ENCODE assay signal across 22 cellular contexts in the genomic region with DNA sequence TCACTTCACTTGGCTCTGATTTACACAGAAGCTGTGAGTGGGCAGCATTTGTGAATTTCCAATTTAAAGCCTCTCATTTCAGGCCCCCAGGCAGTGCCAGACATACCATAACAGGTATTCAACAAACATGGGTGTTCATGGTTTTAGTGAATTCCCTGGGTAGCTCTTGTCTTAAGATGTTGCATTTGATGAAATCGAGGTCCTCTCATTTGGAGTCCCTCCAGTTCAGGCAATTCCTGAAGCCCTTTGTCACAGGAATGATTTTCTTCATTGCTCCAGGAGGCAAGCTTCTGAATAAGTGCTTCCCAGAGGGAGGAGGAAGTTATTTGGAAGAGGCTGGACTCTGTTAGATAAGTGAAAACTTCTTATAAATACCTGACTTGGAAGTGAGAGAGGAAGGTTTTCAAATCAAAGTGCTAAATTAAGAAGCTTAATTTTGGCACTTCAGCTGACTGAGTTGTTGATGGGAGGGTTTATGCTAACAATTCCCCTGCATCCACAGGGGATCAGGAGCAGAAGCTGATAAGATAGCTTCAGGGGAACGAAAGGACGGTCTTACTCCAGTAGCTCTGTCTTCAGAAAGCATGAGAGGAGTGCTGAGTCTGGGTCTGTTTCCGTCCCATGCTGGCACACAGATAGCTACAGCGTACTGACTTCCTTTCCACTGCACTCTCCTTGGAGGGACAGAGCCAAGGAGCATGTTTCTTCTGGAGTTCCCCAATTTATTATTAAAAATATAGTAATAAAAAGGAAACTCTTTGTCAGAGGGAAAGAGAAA.
DNase-seq lines count a peak whose midpoint lies in the region; ATAC-seq, FAIRE-seq and TF ChIP-seq lines count a peak whose summit lies in the region.
"Had no signal": no experiment of that assay in that cellular context is flagged by ENCODE, and none has a peak within 500 bp of the region (broad histone marks: within the 10 kb centered on the region; RNA-seq: fewer than 3 reads in every experiment).

No MANE protein-coding gene starts in this region.

- ATAC-seq in GM23338 (peak; percentile 66), HG02588 (IDR thresholded peaks at IDR 0.05; ENCODE audit: unreplicated experiment) (no peak)
- no peak for ATAC-seq in stimulated activated naive CD8-positive, alpha-beta T cell treated with anti-CD3 and anti-CD28 coated beads, Interleukin-15, amount 100 ng/mL, for 72 hours
- ATAC-seq: A549; effector memory CD8-positive, alpha-beta T cell; left lobe of liver; Panc1; T-helper 17 cell had no signal

- H2AFZ ChIP-seq in GM23338 (peak overlapping the region; percentile 91; the same call in 1 of the 2 replicates), astrocyte (ENCODE audit: low read depth, low read length) (no peak overlapping the region), hepatocyte (peak overlapping the region; percentile 16), neural progenitor cell (replicated peaks) (peak overlapping the region; percentile 96)

- H4K20me1 ChIP-seq in GM23338 (replicated peaks; ENCODE audit: insufficient read depth) (no peaks in the 10 kb centered on the region), astrocyte (ENCODE audit: insufficient read depth, low read length) (no peaks in the 10 kb centered on the region), hepatocyte (ENCODE audit: insufficient read depth, poor library complexity, severe bottlenecking) (no peaks in the 10 kb centered on the region), neural progenitor cell (ENCODE audit: low read depth) (no peaks in the 10 kb centered on the region)

- H3K4me2 ChIP-seq in GM23338 (peak overlapping the region; percentile 24; the same call in 1 of the 2 replicates), astrocyte (ENCODE audit: low read length) (no peak overlapping the region), hepatocyte (peak overlapping the region; percentile 54), neural progenitor cell (no peak overlapping the region)
- H3K4me2 ChIP-seq: A549 had no signal

- H3K27ac Mint-ChIP-seq in GM23338 (no peak overlapping the region), astrocyte (ENCODE audit: unreplicated experiment) (no peak overlapping the region), neural progenitor cell (peak overlapping the region; percentile 53)
- no peak overlapping the region for H3K27ac Mint-ChIP-seq in stimulated activated naive CD8-positive, alpha-beta T cell treated with anti-CD3 and anti-CD28 coated beads, Interleukin-15, amount 100 ng/mL, for 72 hours
- H3K27ac Mint-ChIP-seq: activated CD4-positive, alpha-beta T cell treated with anti-CD3 and anti-CD28 coated beads, Interleukin-2, amount 10 ng/mL, durations not matched to agents 24 days and 14 days; activated naive CD4-positive, alpha-beta T cell treated with anti-CD3 and anti-CD28 coated beads, Interleukin-2, amount 50 U/mL, for 24 hours; B cell; effector memory CD8-positive, alpha-beta T cell; T-helper 17 cell had no signal

- H3K4me3 Mint-ChIP-seq in GM23338 (no peak overlapping the region), astrocyte (ENCODE audit: unreplicated experiment) (no peak overlapping the region), neural progenitor cell (no peak overlapping the region)
- H3K4me3 Mint-ChIP-seq in stimulated activated naive CD8-positive, alpha-beta T cell treated with anti-CD3 and anti-CD28 coated beads, Interleukin-15, amount 100 ng/mL, for 72 hours: no peak overlapping the region
- H3K4me3 Mint-ChIP-seq: activated CD4-positive, alpha-beta T cell treated with anti-CD3 and anti-CD28 coated beads, Interleukin-2, amount 10 ng/mL, durations not matched to agents 24 days and 14 days; activated naive CD4-positive, alpha-beta T cell treated with anti-CD3 and anti-CD28 coated beads, Interleukin-2, amount 50 U/mL, for 24 hours; B cell; effector memory CD8-positive, alpha-beta T cell; T-helper 17 cell had no signal

- peaks cover 34% of the 10 kb centered on the region for H3K4me1 ChIP-seq in GM23338 (ENCODE audit: insufficient read depth)
- H3K4me1 ChIP-seq in astrocyte (ENCODE audit: insufficient read depth, low read length): no peaks in the 10 kb centered on the region
- no peaks in the 10 kb centered on the region for H3K4me1 ChIP-seq in hepatocyte (ENCODE audit: insufficient read depth)
- H3K4me1 ChIP-seq in neural progenitor cell: peaks cover 7% of the 10 kb centered on the region
- H3K4me1 ChIP-seq in sigmoid colon: no peaks in the 10 kb centered on the region
- H3K4me1 ChIP-seq: A549, SJSA1, stomach, tibial nerve had no signal

- H3K9me3 Mint-ChIP-seq in GM23338: no peaks in the 10 kb centered on the region
- H3K9me3 Mint-ChIP-seq in astrocyte (ENCODE audit: unreplicated experiment): no peaks in the 10 kb centered on the region
- H3K9me3 Mint-ChIP-seq in neural progenitor cell: peaks cover 2% of the 10 kb centered on the region
- H3K9me3 Mint-ChIP-seq in stimulated activated naive CD8-positive, alpha-beta T cell treated with anti-CD3 and anti-CD28 coated beads, Interleukin-15, amount 100 ng/mL, for 72 hours: no peaks in the 10 kb centered on the region
- H3K9me3 Mint-ChIP-seq: activated CD4-positive, alpha-beta T cell treated with anti-CD3 and anti-CD28 coated beads, Interleukin-2, amount 10 ng/mL, durations not matched to agents 24 days and 14 days had no signal

- H3K9ac ChIP-seq in astrocyte (ENCODE audit: low read length): no peak overlapping the region
- H3K9ac ChIP-seq in neural progenitor cell: no peak overlapping the region

- FAIRE-seq in astrocyte (lab: Jason Lieb, UNC): no peak
- FAIRE-seq: A549 had no signal

- WGBS in hepatocyte (ENCODE audit: low lambda C conversion rate, missing lambda C conversion rate): 17% methylated on average over 5 of the region's 5 CpGs
- WGBS in sigmoid colon, 2 donors: 63 to 80% methylated on average over 5 of the region's 5 CpGs

- H3K9me3 ChIP-seq in astrocyte (ENCODE audit: insufficient read depth, low read depth, low read length): no peaks in the 10 kb centered on the region
- no peaks in the 10 kb centered on the region for H3K9me3 ChIP-seq in hepatocyte (ENCODE audit: low read depth)
- no peaks in the 10 kb centered on the region for H3K9me3 ChIP-seq in neural progenitor cell (ENCODE audit: low read depth)
- no peaks in the 10 kb centered on the region for H3K9me3 ChIP-seq in sigmoid colon
- H3K9me3 ChIP-seq: A549, SJSA1, stomach, tibial nerve had no signal

- no peak for TF ChIP-seq CTCF in GM23338 (conservative IDR thresholded peaks at IDR 0.05; ENCODE audit: low read depth in 2 of 2)
- TF ChIP-seq CTCF in astrocyte (IDR thresholded peaks at IDR 0.05; ENCODE audit: insufficient read depth, low read depth, low read length): no peak
- no peak for TF ChIP-seq CTCF in hepatocyte (IDR thresholded peaks at IDR 0.05; ENCODE audit: poor library complexity)
- no peak for TF ChIP-seq CTCF in neural progenitor cell (IDR thresholded peaks at IDR 0.05)
- TF ChIP-seq CTCF in sigmoid colon (IDR thresholded peaks at IDR 0.05): no peak

- no peaks in the 10 kb centered on the region for H3K36me3 ChIP-seq in GM23338 (ENCODE audit: insufficient read depth)
- H3K36me3 ChIP-seq in astrocyte (ENCODE audit: insufficient read depth, low read length): no peaks in the 10 kb centered on the region
- no peaks in the 10 kb centered on the region for H3K36me3 ChIP-seq in hepatocyte (replicated peaks; ENCODE audit: insufficient read depth, low read depth)
- H3K36me3 ChIP-seq in neural progenitor cell: no peaks in the 10 kb centered on the region
- no peaks in the 10 kb centered on the region for H3K36me3 ChIP-seq in sigmoid colon
- H3K36me3 ChIP-seq: SJSA1, stomach, tibial nerve had no signal

- no peak for TF ChIP-seq POLR2A in sigmoid colon (IDR thresholded peaks at IDR 0.05)

- H3K27ac ChIP-seq in GM23338 (ENCODE audit: low read depth) (no peak overlapping the region), astrocyte (ENCODE audit: low read depth, low read length) (no peak overlapping the region), hepatocyte (no peak overlapping the region), neural progenitor cell (no peak overlapping the region), sigmoid colon (no peak overlapping the region)
- H3K27ac ChIP-seq: A549, HL-60, SJSA1, stomach, tibial nerve had no signal

- no peaks in the 10 kb centered on the region for H3F3A ChIP-seq in GM23338 (replicated peaks; ENCODE audit: low read depth)
- no peaks in the 10 kb centered on the region for H3F3A ChIP-seq in neural progenitor cell (ENCODE audit: low read depth)

- H3K36me3 Mint-ChIP-seq in GM23338 (ENCODE audit: low read depth) (no peaks in the 10 kb centered on the region), astrocyte (ENCODE audit: low read depth, unreplicated experiment) (no peaks in the 10 kb centered on the region), neural progenitor cell (no peaks in the 10 kb centered on the region)
- H3K36me3 Mint-ChIP-seq: activated naive CD4-positive, alpha-beta T cell treated with anti-CD3 and anti-CD28 coated beads, Interleukin-2, amount 50 U/mL, for 24 hours had no signal

- H3K27me3 Mint-ChIP-seq in GM23338 (ENCODE audit: insufficient read depth, low read depth, poor library complexity): no peaks in the 10 kb centered on the region
- no peaks in the 10 kb centered on the region for H3K27me3 Mint-ChIP-seq in astrocyte (ENCODE audit: low read depth, unreplicated experiment)
- H3K27me3 Mint-ChIP-seq in neural progenitor cell (ENCODE audit: insufficient read depth, low read depth): no peaks in the 10 kb centered on the region
- H3K27me3 Mint-ChIP-seq in stimulated activated naive CD8-positive, alpha-beta T cell treated with anti-CD3 and anti-CD28 coated beads, Interleukin-15, amount 100 ng/mL, for 72 hours: no peaks in the 10 kb centered on the region
- H3K27me3 Mint-ChIP-seq: activated CD4-positive, alpha-beta T cell treated with anti-CD3 and anti-CD28 coated beads, Interleukin-2, amount 10 ng/mL, durations not matched to agents 24 days and 14 days; B cell; effector memory CD8-positive, alpha-beta T cell; T-helper 17 cell had no signal

- peak; percentile 9 for DNase-seq in GM23338 (ENCODE audit: low spot score)
- DNase-seq in astrocyte (ENCODE audit: low read depth): peak; percentile 61
- peak; percentile 4 for DNase-seq in hepatocyte (ENCODE audit: low spot score)
- peak; percentile 9 for DNase-seq in neural progenitor cell (ENCODE audit: low spot score)
- DNase-seq in head of caudate nucleus: no peak
- DNase-seq in stimulated activated naive CD8-positive, alpha-beta T cell treated with anti-CD3 and anti-CD28 coated beads, Interleukin-15, amount 100 ng/mL, for 72 hours: no peak
- no peak for DNase-seq in sigmoid colon
- DNase-seq: activated CD4-positive, alpha-beta T cell treated with anti-CD3 and anti-CD28 coated beads, Interleukin-2, amount 10 ng/mL, durations not matched to agents 24 days and 14 days; effector memory CD8-positive, alpha-beta T cell; NCI-H2081 treated with DMSO at 0.1 percent for 48 hours; NCI-H446 treated with DMSO at 0.1 percent for 48 hours; stomach; T-helper 17 cell had no signal

- H3K27me3 ChIP-seq in GM23338 (ENCODE audit: insufficient read depth) (no peaks in the 10 kb centered on the region), astrocyte (ENCODE audit: insufficient read depth, low read length) (no peaks in the 10 kb centered on the region), hepatocyte (no peaks in the 10 kb centered on the region), neural progenitor cell (no peaks in the 10 kb centered on the region), sigmoid colon (no peaks in the 10 kb centered on the region)
- H3K27me3 ChIP-seq: SJSA1, stomach, tibial nerve had no signal

- H3K4me1 Mint-ChIP-seq in GM23338 (peaks cover 20% of the 10 kb centered on the region), astrocyte (ENCODE audit: low read depth, unreplicated experiment) (peaks cover 22% of the 10 kb centered on the region), neural progenitor cell (peaks cover 20% of the 10 kb centered on the region)
- H3K4me1 Mint-ChIP-seq in stimulated activated naive CD8-positive, alpha-beta T cell treated with anti-CD3 and anti-CD28 coated beads, Interleukin-15, amount 100 ng/mL, for 72 hours: no peaks in the 10 kb centered on the region
- H3K4me1 Mint-ChIP-seq: activated CD4-positive, alpha-beta T cell treated with anti-CD3 and anti-CD28 coated beads, Interleukin-2, amount 10 ng/mL, durations not matched to agents 24 days and 14 days; B cell; T-helper 17 cell had no signal

- H3K4me3 ChIP-seq in GM23338: no peak overlapping the region
- H3K4me3 ChIP-seq in astrocyte (ENCODE audit: insufficient read depth, low read depth, low read length): no peak overlapping the region
- H3K4me3 ChIP-seq in hepatocyte: no peak overlapping the region
- H3K4me3 ChIP-seq in neural progenitor cell: no peak overlapping the region
- H3K4me3 ChIP-seq in sigmoid colon: no peak overlapping the region
- H3K4me3 ChIP-seq: A549, SJSA1, stomach, tibial nerve had no signal

- H3K79me2 ChIP-seq in GM23338 (replicated peaks; ENCODE audit: insufficient read depth) (no peaks in the 10 kb centered on the region), astrocyte (ENCODE audit: insufficient read depth, low read length) (no peaks in the 10 kb centered on the region), hepatocyte (no peaks in the 10 kb centered on the region), neural progenitor cell (ENCODE audit: low read depth) (no peaks in the 10 kb centered on the region)

- intact Hi-C loops in head of caudate nucleus (cut with DNase I): no loop called here
- intact Hi-C loops in sigmoid colon (cut with DNase I): no loop called here

- peaks cover 3% of the 10 kb centered on the region for H3K9me2 ChIP-seq in GM23338 (ENCODE audit: insufficient read depth)
- no peaks in the 10 kb centered on the region for H3K9me2 ChIP-seq in hepatocyte (replicated peaks; ENCODE audit: insufficient read depth)

- TF ChIP-seq EP300 in sigmoid colon (IDR thresholded peaks at IDR 0.05): no peak

Comparison
In these comparisons a context has a peak if more than half of its experiments do, and no peak if none do; other contexts are left out.
1. DNase-seq: peak in GM23338 (single experiment), astrocyte (single experiment), hepatocyte (single experiment) and neural progenitor cell (single experiment); none in head of caudate nucleus (0 of 42), stimulated activated naive CD8-positive, alpha-beta T cell treated with anti-CD3 and anti-CD28 coated beads, Interleukin-15, amount 100 ng/mL, for 72 hours (0 of 2) and sigmoid colon (single experiment).
2. H3K4me2 ChIP-seq: peak in GM23338 (single experiment) and hepatocyte (single experiment); none in astrocyte (single experiment) and neural progenitor cell (single experiment).